In genomic region chr3:87410110-87410509, GRCh38 we compare ENCODE assay signal across 14 cellular contexts.
DNase-seq lines count a peak whose midpoint lies in the region; TF ChIP-seq lines count a peak whose summit lies in the region.
"Had no signal": no experiment of that assay in that cellular context is flagged by ENCODE, and none has a peak within 500 bp of the region (broad histone marks: within the 10 kb centered on the region; RNA-seq: fewer than 3 reads in every experiment).

No MANE protein-coding gene starts in this region.

- H3K9me3 Mint-ChIP-seq in activated T-helper 1 cell treated with anti-CD3 and anti-CD28 coated beads, Interleukin-12 subunit alpha, Interleukin-12 subunit beta, Interleukin-2, Interleukin-4 antibody, amounts not matched to agents 30 ng/mL and 10 ng/mL and 1 ng/mL, durations not matched to agents 14 hours and 24 hours and 36 hours, result no peaks in the 10 kb centered on the region
- no peaks in the 10 kb centered on the region for H3K9me3 Mint-ChIP-seq in activated CD4-positive, alpha-beta memory T cell treated with anti-CD3 and anti-CD28 coated beads, Interleukin-2, amount 10 ng/mL, durations not matched to agents 7 days and 5 days

- intact Hi-C loops in activated T-helper 1 cell treated with anti-CD3 and anti-CD28 coated beads, Interleukin-12 subunit alpha, Interleukin-12 subunit beta, Interleukin-2, Interleukin-4 antibody, amounts not matched to agents 30 ng/mL and 10 ng/mL and 1 ng/mL, durations not matched to agents 14 hours and 24 hours and 36 hours (cut with micrococcal nuclease), result no loop called here

- no peaks in the 10 kb centered on the region for H3K27me3 Mint-ChIP-seq in activated T-helper 1 cell treated with anti-CD3 and anti-CD28 coated beads, Interleukin-12 subunit alpha, Interleukin-12 subunit beta, Interleukin-2, Interleukin-4 antibody, amounts not matched to agents 30 ng/mL and 10 ng/mL and 1 ng/mL, durations not matched to agents 14 hours and 24 hours and 36 hours (ENCODE audit: insufficient read depth)
- H3K27me3 Mint-ChIP-seq in activated CD4-positive, alpha-beta memory T cell treated with anti-CD3 and anti-CD28 coated beads, Interleukin-2, amount 10 ng/mL, durations not matched to agents 7 days and 5 days, result no peaks in the 10 kb centered on the region

- no peak overlapping the region for H3K4me3 ChIP-seq in foreskin fibroblast (ENCODE audit: low read depth in 1 of 2, low read length in 2 of 2)
- H3K4me3 ChIP-seq: BLaER1 had no signal

- POLR2A ChIA-PET in activated CD4-positive, alpha-beta memory T cell treated with anti-CD3 and anti-CD28 coated beads, Interleukin-2, amount 10 ng/mL, durations not matched to agents 7 days and 5 days (lab: Charles Lee), result no interaction called here

- CTCF ChIA-PET in activated CD4-positive, alpha-beta memory T cell treated with anti-CD3 and anti-CD28 coated beads, Interleukin-2, amount 10 ng/mL, durations not matched to agents 7 days and 5 days (lab: Charles Lee), result no interaction called here

- no peak overlapping the region for H3K4me3 Mint-ChIP-seq in activated T-helper 1 cell treated with anti-CD3 and anti-CD28 coated beads, Interleukin-12 subunit alpha, Interleukin-12 subunit beta, Interleukin-2, Interleukin-4 antibody, amounts not matched to agents 30 ng/mL and 10 ng/mL and 1 ng/mL, durations not matched to agents 14 hours and 24 hours and 36 hours
- H3K4me3 Mint-ChIP-seq in activated CD4-positive, alpha-beta memory T cell treated with anti-CD3 and anti-CD28 coated beads, Interleukin-2, amount 10 ng/mL, durations not matched to agents 7 days and 5 days, result no peak overlapping the region

- no peaks in the 10 kb centered on the region for H3K36me3 Mint-ChIP-seq in activated T-helper 1 cell treated with anti-CD3 and anti-CD28 coated beads, Interleukin-12 subunit alpha, Interleukin-12 subunit beta, Interleukin-2, Interleukin-4 antibody, amounts not matched to agents 30 ng/mL and 10 ng/mL and 1 ng/mL, durations not matched to agents 14 hours and 24 hours and 36 hours (ENCODE audit: low read depth)
- no peaks in the 10 kb centered on the region for H3K36me3 Mint-ChIP-seq in activated CD4-positive, alpha-beta memory T cell treated with anti-CD3 and anti-CD28 coated beads, Interleukin-2, amount 10 ng/mL, durations not matched to agents 7 days and 5 days (ENCODE audit: low read depth)

- DNase-seq in EL (peak; percentile 55), HT1080 (ENCODE audit: low read depth) (peak; percentile 48), foreskin fibroblast (peak; percentile 55 to 63), DMS79 treated with DMSO at 0.1 percent for 48 hours (lab: John Stamatoyannopoulos, UW) (no peak)
- no peak for DNase-seq in activated T-helper 1 cell treated with anti-CD3 and anti-CD28 coated beads, Interleukin-12 subunit alpha, Interleukin-12 subunit beta, Interleukin-2, Interleukin-4 antibody, amounts not matched to agents 30 ng/mL and 10 ng/mL and 1 ng/mL, durations not matched to agents 14 hours and 24 hours and 36 hours (ENCODE audit: low spot score)
- DNase-seq in activated CD4-positive, alpha-beta memory T cell treated with anti-CD3 and anti-CD28 coated beads, Interleukin-2, amount 10 ng/mL, durations not matched to agents 7 days and 5 days, result no peak
- no peak for DNase-seq in activated CD8-positive, alpha-beta memory T cell treated with anti-CD3 and anti-CD28 coated beads, Interleukin-2, amount 50 U/mL, for 4 hours
- DNase-seq: MM.1S, NCI-H1105, NCI-H1694 treated with DMSO at 0.1 percent for 48 hours, NCI-H69, SHP77 treated with DMSO at 0.1 percent for 48 hours, T-helper 1 cell had no signal

- no peak for TF ChIP-seq CTCF in foreskin fibroblast (IDR thresholded peaks at IDR 0.05; ENCODE audit: low read depth, low read length)

- no peaks in the 10 kb centered on the region for H3K4me1 Mint-ChIP-seq in activated T-helper 1 cell treated with anti-CD3 and anti-CD28 coated beads, Interleukin-12 subunit alpha, Interleukin-12 subunit beta, Interleukin-2, Interleukin-4 antibody, amounts not matched to agents 30 ng/mL and 10 ng/mL and 1 ng/mL, durations not matched to agents 14 hours and 24 hours and 36 hours (ENCODE audit: low read depth)
- no peaks in the 10 kb centered on the region for H3K4me1 Mint-ChIP-seq in activated CD4-positive, alpha-beta memory T cell treated with anti-CD3 and anti-CD28 coated beads, Interleukin-2, amount 10 ng/mL, durations not matched to agents 7 days and 5 days

- H3K27ac Mint-ChIP-seq in activated T-helper 1 cell treated with anti-CD3 and anti-CD28 coated beads, Interleukin-12 subunit alpha, Interleukin-12 subunit beta, Interleukin-2, Interleukin-4 antibody, amounts not matched to agents 30 ng/mL and 10 ng/mL and 1 ng/mL, durations not matched to agents 14 hours and 24 hours and 36 hours, result no peak overlapping the region
- H3K27ac Mint-ChIP-seq in activated CD4-positive, alpha-beta memory T cell treated with anti-CD3 and anti-CD28 coated beads, Interleukin-2, amount 10 ng/mL, durations not matched to agents 7 days and 5 days, result no peak overlapping the region

Comparison
In these comparisons a context has a peak if more than half of its experiments do, and no peak if none do; other contexts are left out.
1. DNase-seq: peak in EL (single experiment), HT1080 (single experiment) and foreskin fibroblast (2 of 2); none in activated T-helper 1 cell treated with anti-CD3 and anti-CD28 coated beads, Interleukin-12 subunit alpha, Interleukin-12 subunit beta, Interleukin-2, Interleukin-4 antibody, amounts not matched to agents 30 ng/mL and 10 ng/mL and 1 ng/mL, durations not matched to agents 14 hours and 24 hours and 36 hours (single experiment), DMS79 treated with DMSO at 0.1 percent for 48 hours (single experiment), activated CD4-positive, alpha-beta memory T cell treated with anti-CD3 and anti-CD28 coated beads, Interleukin-2, amount 10 ng/mL, durations not matched to agents 7 days and 5 days (single experiment) and activated CD8-positive, alpha-beta memory T cell treated with anti-CD3 and anti-CD28 coated beads, Interleukin-2, amount 50 U/mL, for 4 hours (single experiment).